In genomic region chr11:3188496-3189192, GRCh38 we compare ENCODE assay signal across 17 cellular contexts. TPM values are rescaled to one million over a fixed set of nuclear protein-coding genes. Genes with fewer than 3 reads are reported as not detected.
A peak's percentile ranks its signal among the peaks of the same experiment; 100 is the strongest.
DNase-seq lines count a peak whose midpoint lies in the region; ATAC-seq, FAIRE-seq and TF ChIP-seq lines count a peak whose summit lies in the region.
"Had no signal": no experiment of that assay in that cellular context is flagged by ENCODE, and none has a peak within 500 bp of the region (broad histone marks: within the 10 kb centered on the region; RNA-seq: fewer than 3 reads in every experiment).

No MANE protein-coding gene starts in this region.

- intact Hi-C loops in Caco-2 (cut with micrococcal nuclease; ENCODE audit: unreplicated experiment): no loop called here

- H2BK5ac ChIP-seq in H1 (ENCODE audit: low read depth, low read length): peak overlapping the region; percentile 84; the same call in 1 of the 2 replicates

- H3K4me3 ChIP-seq in H7 (ENCODE audit: insufficient read depth, low read depth, low read length) (no peak overlapping the region), HUES6 (ENCODE audit: low read depth, low read length) (no peak overlapping the region), H1 (ENCODE audit: extremely low read depth in 1 of 4, insufficient read depth in 2 of 4, low read depth in 3 of 4, low read length in 4 of 4) (peak overlapping the region in 1 of 4 experiments; percentile 43; a peak in 1 of 8 replicates), osteoblast (ENCODE audit: insufficient read depth, low read length) (no peak overlapping the region), Caco-2 (ENCODE audit: low read depth, low read length) (no peak overlapping the region), GM23248 (no peak overlapping the region)

- no peaks in the 10 kb centered on the region for H3K79me2 ChIP-seq in H1 (ENCODE audit: control insufficient read depth in 1 of 2, insufficient read depth in 2 of 2, low read length in 2 of 2)
- H3K79me2 ChIP-seq in osteoblast (ENCODE audit: insufficient read depth, low read length): no peaks in the 10 kb centered on the region
- H3K79me2 ChIP-seq in GM23248 (ENCODE audit: insufficient read depth): no peaks in the 10 kb centered on the region

- no peak for TF ChIP-seq CTCF in H1 (IDR thresholded peaks at IDR 0.05; ENCODE audit: control extremely low read depth in 1 of 3, insufficient read depth in 1 of 3, low read depth in 1 of 3, low read length in 3 of 3)
- TF ChIP-seq CTCF in osteoblast (IDR thresholded peaks at IDR 0.05; ENCODE audit: extremely low read depth, low read depth, low read length): no peak
- no peak for TF ChIP-seq CTCF in Caco-2 (IDR thresholded peaks at IDR 0.05; ENCODE audit: insufficient read depth in 1 of 2, low read depth in 1 of 2, low read length in 1 of 2, severe bottlenecking in 1 of 2, unreplicated experiment in 1 of 2)

- H3K9me3 Mint-ChIP-seq in Caco-2 (ENCODE audit: unreplicated experiment): no peaks in the 10 kb centered on the region
- H3K9me3 Mint-ChIP-seq: IgD-negative memory B cell had no signal

- H2BK20ac ChIP-seq in H1 (ENCODE audit: low read length): peak overlapping the region; percentile 98; the same call in 1 of the 2 replicates

- TF ChIP-seq POLR2A in H1 (IDR thresholded peaks at IDR 0.05; ENCODE audit: control extremely low read depth in 1 of 2, low read depth in 2 of 2, low read length in 2 of 2): no peak

- H4K91ac ChIP-seq in H1 (replicated peaks; ENCODE audit: insufficient read length, low read length): peak overlapping the region; percentile 75

- H3K9me3 ChIP-seq in HUES6 (ENCODE audit: control insufficient read depth, insufficient read depth, low read depth, low read length) (no peaks in the 10 kb centered on the region), H1 (ENCODE audit: insufficient read depth in 2 of 2, low read depth in 1 of 2, low read length in 1 of 2) (0 out of 4 replicates have a peak, but pooled peaks cover 0 to 2% of the 10 kb centered on the region in 2 experiments), osteoblast (ENCODE audit: low read depth, low read length) (no peaks in the 10 kb centered on the region), Caco-2 (no peaks in the 10 kb centered on the region), GM23248 (ENCODE audit: low read depth) (no peaks in the 10 kb centered on the region)

- H3F3A ChIP-seq in GM23248 (ENCODE audit: insufficient read depth): no peaks in the 10 kb centered on the region

- no peak for TF ChIP-seq EP300 in H1 (IDR thresholded peaks at IDR 0.05; ENCODE audit: borderline replicate concordance in 1 of 2, low read depth in 2 of 2, low read length in 2 of 2)

- H3K18ac ChIP-seq in H1 (ENCODE audit: extremely low read depth, low read length): peak overlapping the region; percentile 68

- H2BK15ac ChIP-seq in H1 (ENCODE audit: low read length): no peak overlapping the region

- peak overlapping the region; percentile 4 for H4K5ac ChIP-seq in H1 (ENCODE audit: insufficient read length, low read depth, low read length)

- H3K4me1 ChIP-seq in HUES6 (ENCODE audit: control insufficient read depth, insufficient read depth, low read length): peaks cover 24% of the 10 kb centered on the region
- peaks cover 5 to 21% (median 11%) of the 10 kb centered on the region in 4 experiments for H3K4me1 ChIP-seq in H1 (replicated peaks in 1 of 4; ENCODE audit: control insufficient read depth in 3 of 4, insufficient read depth in 4 of 4, low read length in 3 of 4)
- H3K4me1 ChIP-seq in osteoblast (ENCODE audit: insufficient read depth, low read length): no peaks in the 10 kb centered on the region
- H3K4me1 ChIP-seq in Caco-2: no peaks in the 10 kb centered on the region
- H3K4me1 ChIP-seq in GM23248 (ENCODE audit: insufficient read depth): no peaks in the 10 kb centered on the region

- POLR2A ChIA-PET in H1 (lab: Charles Lee; ENCODE audit: partially characterized antibody) (interaction anchor here (0.8 to 1.8 kb wide), 4 partner anchors 10 to 68 kb away, joined by 3 to 6 read pairs (median 4); no protein-coding TSS in a partner anchor), Caco-2 (lab: Charles Lee) (no interaction called here)

- H3K23me2 ChIP-seq in H1 (ENCODE audit: low read depth, low read length): peaks cover 3% of the 10 kb centered on the region

- no peak overlapping the region for H3K56ac ChIP-seq in H1 (replicated peaks; ENCODE audit: insufficient read length, low read depth, low read length)

- no peak for TF ChIP-seq RAD21 in H1 (IDR thresholded peaks at IDR 0.05 in 1 of 2, conservative IDR thresholded peaks at IDR 0.05 in 1 of 2; ENCODE audit: low read depth in 2 of 2, low read length in 2 of 2)

- H2AFZ ChIP-seq in H1 (ENCODE audit: low read length): no peak overlapping the region
- H2AFZ ChIP-seq in osteoblast (ENCODE audit: low read length): no peak overlapping the region
- H2AFZ ChIP-seq in GM23248: no peak overlapping the region

- DNase-seq in H7: peak; percentile 61
- peak in 1 of 2 experiments; percentile 51 for DNase-seq in H1 (ENCODE audit: low read depth in 1 of 2, low spot score in 2 of 2)
- DNase-seq in osteoblast (ENCODE audit: insufficient read length, low spot score, missing footprints): peak; percentile 88
- no peak for DNase-seq in Caco-2
- no peak for DNase-seq in GM23248
- DNase-seq: COR-L47; EL; NCI-H2029; NCI-H2171; NCI-H446; NCI-H69; NK-92 treated with Interleukin-12 subunit alpha and Interleukin-12 subunit beta, amount 100 ng/mL, for 24 hours; OCI-M1; RPMI8226 had no signal

- CTCF ChIA-PET in H1 (lab: Charles Lee; ENCODE audit: partially characterized antibody) (interaction anchor here (0.6 to 2.0 kb wide), 7 partner anchors 13 to 129 kb away, joined by 3 to 8 read pairs (median 3); no protein-coding TSS in a partner anchor), Caco-2 (lab: Charles Lee) (no interaction called here)

- no peak overlapping the region for H3K4ac ChIP-seq in H1 (replicated peaks; ENCODE audit: insufficient read length, low read depth, low read length)

- no peak overlapping the region for H3K27ac Mint-ChIP-seq in Caco-2 (ENCODE audit: unreplicated experiment)
- H3K27ac Mint-ChIP-seq: IgD-negative memory B cell had no signal

- no peak overlapping the region for H3K23ac ChIP-seq in H1 (ENCODE audit: insufficient read length)

- H3K14ac ChIP-seq in H1 (ENCODE audit: insufficient read length): no peak overlapping the region

- H2BK120ac ChIP-seq in H1 (replicated peaks; ENCODE audit: low read depth, low read length): no peak overlapping the region

- no TSS peak for BruUV-seq in Caco-2 (replicated peaks; lab: Mats Ljungman, UMichigan)

- H3K27me3 ChIP-seq in H7 (ENCODE audit: control insufficient read depth, insufficient read depth, low read length) (no peaks in the 10 kb centered on the region), HUES6 (ENCODE audit: control insufficient read depth, insufficient read depth, low read length) (no peaks in the 10 kb centered on the region), H1 (replicated peaks in 1 of 4; ENCODE audit: control insufficient read depth in 3 of 4, extremely low read depth in 1 of 4, insufficient read depth in 3 of 4, low read length in 3 of 4) (no peaks in the 10 kb centered on the region), osteoblast (ENCODE audit: insufficient read depth, low read length) (peaks cover 6% of the 10 kb centered on the region), Caco-2 (replicated peaks; ENCODE audit: control insufficient read depth, insufficient read depth, low read length) (no peaks in the 10 kb centered on the region; the same call in 1 of the 2 replicates), GM23248 (replicated peaks; ENCODE audit: insufficient read depth) (0 out of 2 replicates have a peak, but pooled peaks cover 19% of the 10 kb centered on the region)

- H3K27me3 Mint-ChIP-seq in Caco-2 (ENCODE audit: insufficient read depth, unreplicated experiment): peaks cover 10% of the 10 kb centered on the region

- no peaks in the 10 kb centered on the region for H3K4me1 Mint-ChIP-seq in Caco-2 (ENCODE audit: low read depth, unreplicated experiment)
- H3K4me1 Mint-ChIP-seq: IgD-negative memory B cell had no signal

- H3K9me2 ChIP-seq in GM23248 (ENCODE audit: insufficient read depth): no peaks in the 10 kb centered on the region

- in situ Hi-C loops in GM23248 (cut with MboI): no loop called here

- peak overlapping the region; percentile 69; the same call in 1 of the 2 replicates for H2AK5ac ChIP-seq in H1 (ENCODE audit: low read depth, low read length)

- H3K36me3 Mint-ChIP-seq in Caco-2 (ENCODE audit: insufficient read depth, unreplicated experiment): no peaks in the 10 kb centered on the region

- H3K4me2 ChIP-seq in H1 (ENCODE audit: insufficient read depth in 1 of 2, low read depth in 2 of 2, low read length in 2 of 2): peak overlapping the region; percentile 59 to 61
- no peak overlapping the region for H3K4me2 ChIP-seq in osteoblast (ENCODE audit: insufficient read depth, low read length)
- no peak overlapping the region for H3K4me2 ChIP-seq in GM23248 (ENCODE audit: unreplicated experiment)

- no peaks in the 10 kb centered on the region for H3K79me1 ChIP-seq in H1 (ENCODE audit: low read depth, low read length)

- H4K20me1 ChIP-seq in H1 (replicated peaks in 1 of 2; ENCODE audit: control insufficient read depth in 1 of 2, insufficient read depth in 2 of 2, low read length in 2 of 2): no peaks in the 10 kb centered on the region
- no peaks in the 10 kb centered on the region for H4K20me1 ChIP-seq in osteoblast (ENCODE audit: insufficient read depth, low read length)
- H4K20me1 ChIP-seq in GM23248 (ENCODE audit: insufficient read depth): no peaks in the 10 kb centered on the region

- FAIRE-seq in H1 (lab: Jason Lieb, UNC): no peak

- WGBS in H1 (ENCODE audit: extremely low coverage in 1 of 2, insufficient coverage in 1 of 2, insufficient read length in 1 of 2, insufficient replicate concordance in 2 of 2, low coverage in 1 of 2, low lambda C conversion rate in 2 of 2, missing lambda C conversion rate in 1 of 2), 2 experiments: 72% methylated on average over 17 of the region's 17 CpGs; no CpG with 5 or more reads in 1 of the 2 experiments
- WGBS in GM23248 (ENCODE audit: low coverage in 1 of 2, low lambda C conversion rate in 2 of 2, missing lambda C conversion rate in 2 of 2), 2 experiments: 70 to 74% methylated on average over 17 of the region's 17 CpGs

- H3K27ac ChIP-seq in HUES6 (ENCODE audit: low read depth, low read length) (peak overlapping the region; percentile 53; the same call in 1 of the 2 replicates), H1 (ENCODE audit: low read depth, low read length) (no peak overlapping the region), osteoblast (ENCODE audit: low read depth, low read length) (no peak overlapping the region), GM23248 (no peak overlapping the region)

- no peak for ATAC-seq in GM18909 (IDR thresholded peaks at IDR 0.05; ENCODE audit: poor library complexity, unreplicated experiment)

- no peak overlapping the region for H4K8ac ChIP-seq in H1 (ENCODE audit: extremely low read depth, insufficient read depth, low read length)

- H3K9ac ChIP-seq in HUES6 (ENCODE audit: low read length): peak overlapping the region; percentile 32
- H3K9ac ChIP-seq in H1 (replicated peaks in 1 of 4; ENCODE audit: extremely low read depth in 1 of 4, low read depth in 3 of 4, low read length in 3 of 4): no peak overlapping the region
- H3K9ac ChIP-seq in GM23248: no peak overlapping the region

- H3K4me3 Mint-ChIP-seq in Caco-2 (ENCODE audit: unreplicated experiment): no peak overlapping the region
- H3K4me3 Mint-ChIP-seq: IgD-negative memory B cell had no signal

- H2BK12ac ChIP-seq in H1 (ENCODE audit: low read depth, low read length): peak overlapping the region; percentile 72; the same call in 1 of the 2 replicates

- H3K36me3 ChIP-seq in H7 (replicated peaks; ENCODE audit: control insufficient read depth, insufficient read depth, low read length): no peaks in the 10 kb centered on the region
- H3K36me3 ChIP-seq in HUES6 (ENCODE audit: control insufficient read depth, insufficient read depth, low read length): no peaks in the 10 kb centered on the region
- H3K36me3 ChIP-seq in H1 (ENCODE audit: control insufficient read depth in 2 of 4, insufficient read depth in 4 of 4, low read length in 3 of 4): no peaks in the 10 kb centered on the region
- H3K36me3 ChIP-seq in osteoblast (ENCODE audit: insufficient read depth, low read length): no peaks in the 10 kb centered on the region
- no peaks in the 10 kb centered on the region for H3K36me3 ChIP-seq in Caco-2 (ENCODE audit: control insufficient read depth, insufficient read depth, low read length)
- H3K36me3 ChIP-seq in GM23248 (ENCODE audit: low read depth): no peaks in the 10 kb centered on the region

RNA-seq across cellular contexts. Expression of gene OSBPL5, which starts 23.5 kb away (rescaled TPM):
- 21.1 and 23.7 TPM in 2 replicates for total RNA-seq in H7 (2014; rRNA removed; shearing (Covaris generic))
- 7.9 and 9.9 TPM in 2 replicates for total RNA-seq in H1 (2021; fragmentation: NEBNext Ultra II Directional; extraction: Animal tissue kit (Norgen Biotek cat#: 25700))
- 3.4 and 6.0 TPM in 2 replicates for polyA plus RNA-seq in H1 (2011; rRNA removed)
- polyA plus RNA-seq in H1 (2011; cell fraction: cytosol; rRNA removed): 5.8 TPM
- 19.5 TPM for polyA plus RNA-seq in H1 (2011; cell fraction: nucleus; rRNA removed)
- 3.8 to 7.3 TPM (median 6.6 TPM) in 4 replicates for polyA plus RNA-seq in H1 (2012, experiment 1 of 2)
- polyA plus RNA-seq in H1 (2012, experiment 2 of 2): 4.9 TPM
- polyA plus RNA-seq in H1 (2013, experiment 1 of 2): 3.3 TPM
- 2.9 TPM for polyA plus RNA-seq in H1 (2013, experiment 2 of 2)
- 4.3 and 5.5 TPM in 2 replicates for polyA minus RNA-seq in H1 (2011; rRNA and poly(A)+ RNA removed)
- polyA minus RNA-seq in H1 (2011; cell fraction: cytosol; rRNA and poly(A)+ RNA removed): 9.7 TPM
- 13.0 TPM for polyA minus RNA-seq in H1 (2011; cell fraction: nucleus; rRNA and poly(A)+ RNA removed)
- 46.0 and 49.9 TPM in 2 replicates for total RNA-seq in osteoblast
- 4.9 and 5.5 TPM in 2 replicates for total RNA-seq in Caco-2 (2022)
- total RNA-seq in GM23248 (2014; rRNA removed; shearing (Covaris generic)): 47.6 and 57.6 TPM in 2 replicates
- 25.3 and 27.9 TPM in 2 replicates for polyA plus RNA-seq in GM23248 (2016; fragmentation: Nextera tagmentation; extraction: Ambion mirVana)

RNA-seq across cellular contexts. Expression of gene MRGPRG, which starts 30.0 kb away (rescaled TPM):
- not detected in 2 replicates for total RNA-seq in H7 (2014; rRNA removed; shearing (Covaris generic))
- total RNA-seq in H1 (2021; fragmentation: NEBNext Ultra II Directional; extraction: Animal tissue kit (Norgen Biotek cat#: 25700)): not detected in 2 replicates
- polyA plus RNA-seq in H1 (2011; rRNA removed) (not detected in 2 replicates), GM23248 (2016; fragmentation: Nextera tagmentation; extraction: Ambion mirVana) (not detected in 2 replicates)
- polyA plus RNA-seq in H1 (2011; cell fraction: cytosol; rRNA removed): not detected
- not detected for polyA plus RNA-seq in H1 (2011; cell fraction: nucleus; rRNA removed)
- polyA plus RNA-seq in H1 (2012, experiment 1 of 2): not detected in 4 replicates
- not detected for polyA plus RNA-seq in H1 (2012, experiment 2 of 2)
- not detected for polyA plus RNA-seq in H1 (2013, experiment 1 of 2)
- polyA plus RNA-seq in H1 (2013, experiment 2 of 2): not detected
- not detected in 2 replicates for polyA minus RNA-seq in H1 (2011; rRNA and poly(A)+ RNA removed)
- polyA minus RNA-seq in H1 (2011; cell fraction: cytosol; rRNA and poly(A)+ RNA removed): not detected
- not detected for polyA minus RNA-seq in H1 (2011; cell fraction: nucleus; rRNA and poly(A)+ RNA removed)
- total RNA-seq in osteoblast (not detected in 2 replicates), Caco-2 (2022) (not detected in 2 replicates)
- not detected in 2 replicates for total RNA-seq in GM23248 (2014; rRNA removed; shearing (Covaris generic))
- polyA plus RNA-seq: IgD-negative memory B cell had no signal

RNA-seq across cellular contexts. Expression of gene MRGPRE, which starts 43.6 kb away (rescaled TPM):
- not detected in 2 replicates for total RNA-seq in H7 (2014; rRNA removed; shearing (Covaris generic))
- total RNA-seq in H1 (2021; fragmentation: NEBNext Ultra II Directional; extraction: Animal tissue kit (Norgen Biotek cat#: 25700)): not detected in 2 replicates
- not detected in 2 replicates for polyA plus RNA-seq in H1 (2011; rRNA removed)
- not detected for polyA plus RNA-seq in H1 (2011; cell fraction: cytosol; rRNA removed)
- not detected for polyA plus RNA-seq in H1 (2011; cell fraction: nucleus; rRNA removed)
- polyA plus RNA-seq in H1 (2012, experiment 1 of 2): not detected in 4 replicates
- not detected for polyA plus RNA-seq in H1 (2012, experiment 2 of 2)
- polyA plus RNA-seq in H1 (2013, experiment 1 of 2): 0.04 TPM
- not detected for polyA plus RNA-seq in H1 (2013, experiment 2 of 2)
- polyA minus RNA-seq in H1 (2011; rRNA and poly(A)+ RNA removed): not detected in 2 replicates
- not detected for polyA minus RNA-seq in H1 (2011; cell fraction: cytosol; rRNA and poly(A)+ RNA removed)
- not detected for polyA minus RNA-seq in H1 (2011; cell fraction: nucleus; rRNA and poly(A)+ RNA removed)
- total RNA-seq in osteoblast: under 0.01 TPM in 1 of 2 replicates, not detected in the other
- total RNA-seq in Caco-2 (2022): not detected in 2 replicates
- total RNA-seq in GM23248 (2014; rRNA removed; shearing (Covaris generic)): not detected in 2 replicates
- not detected in 2 replicates for polyA plus RNA-seq in GM23248 (2016; fragmentation: Nextera tagmentation; extraction: Ambion mirVana)
- polyA plus RNA-seq: IgD-negative memory B cell had no signal

Comparison
In these comparisons a context has a peak if more than half of its experiments do, and no peak if none do; other contexts are left out.
1. DNase-seq: peak in H7 (single experiment) and osteoblast (single experiment); none in Caco-2 (0 of 2) and GM23248 (single experiment).
2. H3K4me2 ChIP-seq: peak in H1 (2 of 2); none in osteoblast (single experiment) and GM23248 (single experiment).